ENCODE assay signal across 16 cellular contexts in the genomic region with DNA sequence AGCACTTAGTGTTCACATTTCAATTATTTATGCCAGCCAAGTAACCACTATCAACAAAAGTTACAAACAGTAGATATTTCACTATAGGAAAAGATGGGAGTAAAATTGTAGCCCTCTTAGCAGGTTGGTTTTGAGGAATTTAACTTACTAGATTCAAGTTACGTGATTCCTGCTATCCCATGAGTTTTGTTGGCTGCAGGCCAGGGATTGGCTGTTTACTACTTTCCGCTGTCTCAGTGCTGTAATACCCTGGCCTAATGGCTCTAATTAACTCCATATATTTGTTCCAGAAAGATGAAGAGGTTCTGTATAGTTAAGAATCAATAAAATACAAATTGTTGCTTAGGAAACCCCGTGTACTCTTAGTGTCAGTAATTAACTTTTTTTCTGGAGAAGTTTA. TPM values are rescaled to one million over a fixed set of nuclear protein-coding genes. Genes with fewer than 3 reads are reported as not detected.
DNase-seq lines count a peak whose midpoint lies in the region; ATAC-seq, FAIRE-seq and TF ChIP-seq lines count a peak whose summit lies in the region.
"Had no signal": no experiment of that assay in that cellular context is flagged by ENCODE, and none has a peak within 500 bp of the region (broad histone marks: within the 10 kb centered on the region; RNA-seq: fewer than 3 reads in every experiment).

No MANE protein-coding gene starts in this region.

- no peak overlapping the region for H3K27ac ChIP-seq in body of pancreas

- no peaks in the 10 kb centered on the region for H3K4me1 ChIP-seq in body of pancreas

- H3K36me3 ChIP-seq in body of pancreas (replicated peaks in 1 of 2; ENCODE audit: insufficient read depth in 1 of 2, low read depth in 2 of 2), result no peaks in the 10 kb centered on the region
- H3K36me3 ChIP-seq: HAP-1 had no signal

- TF ChIP-seq POLR2A in body of pancreas (IDR thresholded peaks at IDR 0.05), result no peak

- H3K36me3 Mint-ChIP-seq in T-helper 17 cell (ENCODE audit: low read depth), result no peaks in the 10 kb centered on the region

- TF ChIP-seq CTCF in AG10803 (conservative IDR thresholded peaks at IDR 0.05; ENCODE audit: low read length), result no peak
- no peak for TF ChIP-seq CTCF in body of pancreas (IDR thresholded peaks at IDR 0.05)

- no peaks in the 10 kb centered on the region for H3K27me3 ChIP-seq in body of pancreas

- H3K27ac Mint-ChIP-seq in T-helper 17 cell, result no peak overlapping the region
- H3K27ac Mint-ChIP-seq: activated T-cell treated with anti-CD3 and anti-CD28 coated beads, Interleukin-2, amount 50 U/mL, for 24 hours; CD14-positive monocyte; dendritic cell treated with granulocyte-macrophage colony-stimulating factor and Interleukin-4, amounts not matched to agents 40 ng/mL and 50 ng/mL, for 4 days; stimulated activated naive CD8-positive, alpha-beta T cell treated with anti-CD3 and anti-CD28 coated beads, Interleukin-15, amount 100 ng/mL, for 72 hours had no signal

- no peaks in the 10 kb centered on the region for H3K27me3 Mint-ChIP-seq in T-helper 17 cell
- H3K27me3 Mint-ChIP-seq: dendritic cell treated with granulocyte-macrophage colony-stimulating factor and Interleukin-4, amounts not matched to agents 40 ng/mL and 50 ng/mL, for 4 days; stimulated activated naive CD8-positive, alpha-beta T cell treated with anti-CD3 and anti-CD28 coated beads, Interleukin-15, amount 100 ng/mL, for 72 hours had no signal

- ATAC-seq in body of pancreas (no peak), T-helper 17 cell (no peak), GM18520 (IDR thresholded peaks at IDR 0.05; ENCODE audit: unreplicated experiment) (no peak)
- ATAC-seq: stimulated activated naive CD8-positive, alpha-beta T cell treated with anti-CD3 and anti-CD28 coated beads, Interleukin-15, amount 100 ng/mL, for 72 hours had no signal

- H3K4me1 Mint-ChIP-seq in T-helper 17 cell, result peaks cover 7% of the 10 kb centered on the region
- H3K4me1 Mint-ChIP-seq: CD14-positive monocyte had no signal

- H3K4me3 ChIP-seq in AG10803 (ENCODE audit: low read length) (no peak overlapping the region), body of pancreas (no peak overlapping the region)
- H3K4me3 ChIP-seq: HAP-1 had no signal

- no peak overlapping the region for H3K4me3 Mint-ChIP-seq in T-helper 17 cell
- H3K4me3 Mint-ChIP-seq: activated T-cell treated with anti-CD3 and anti-CD28 coated beads, Interleukin-2, amount 50 U/mL, for 24 hours; CD14-positive monocyte; dendritic cell treated with granulocyte-macrophage colony-stimulating factor and Interleukin-4, amounts not matched to agents 40 ng/mL and 50 ng/mL, for 4 days; stimulated activated naive CD8-positive, alpha-beta T cell treated with anti-CD3 and anti-CD28 coated beads, Interleukin-15, amount 100 ng/mL, for 72 hours had no signal

- FAIRE-seq in frontal cortex (lab: Jason Lieb, UNC), result no peak
- FAIRE-seq: GM18507 had no signal

- intact Hi-C loops in body of pancreas (cut with DNase I), result no loop called here

- 41 to 47% methylated on average over 3 of the region's 3 CpGs for WGBS in body of pancreas, 2 donors

- DNase-seq in AG10803 (ENCODE audit: low read depth) (peak; percentile 60), NCI-H1105 (lab: John Stamatoyannopoulos, UW) (peak; percentile 36), body of pancreas (peak; percentile 24 to 60 (median 42)), left kidney (ENCODE audit: low read depth, low spot score) (peak; percentile 47), T-helper 17 cell (no peak), frontal cortex (ENCODE audit: low spot score in 2 of 2) (no peak)
- DNase-seq in activated CD8-positive, alpha-beta memory T cell treated with anti-CD3 and anti-CD28 coated beads, Interleukin-2, amount 50 U/mL, for 48 hours, result no peak
- DNase-seq: activated T-cell treated with anti-CD3 and anti-CD28 coated beads, Interleukin-2, amount 50 U/mL, for 24 hours; NCI-H2029; stimulated activated naive CD8-positive, alpha-beta T cell treated with anti-CD3 and anti-CD28 coated beads, Interleukin-15, amount 100 ng/mL, for 72 hours; T1000 had no signal

- H3K9me3 ChIP-seq in body of pancreas (no peaks in the 10 kb centered on the region), T-helper 17 cell (ENCODE audit: control insufficient read depth, low read length, poor library complexity, severe bottlenecking) (no peaks in the 10 kb centered on the region)

RNA-seq across cellular contexts. Expression of a gene that starts 55.5 kb away (rescaled TPM):
- 10 to 100 TPM; 45.7 to 53.1 TPM for total RNA-seq in body of pancreas
- total RNA-seq in T-helper 17 cell, result 10 to 100 TPM; 25.6 to 26.3 TPM
- 107 TPM for total RNA-seq in frontal cortex

Comparison
In these comparisons a context has a peak if more than half of its experiments do, and no peak if none do; other contexts are left out.
1. DNase-seq: peak in AG10803 (single experiment), NCI-H1105 (single experiment), body of pancreas (4 of 4) and left kidney (single experiment); none in T-helper 17 cell (0 of 3), activated CD8-positive, alpha-beta memory T cell treated with anti-CD3 and anti-CD28 coated beads, Interleukin-2, amount 50 U/mL, for 48 hours (single experiment) and frontal cortex (0 of 2).